Comparison of ENCODE assay signal across 16 cellular contexts in genomic region chr6:44696099-44696498, GRCh38.
DNase-seq lines count a peak whose midpoint lies in the region; TF ChIP-seq lines count a peak whose summit lies in the region.
"Had no signal": no experiment of that assay in that cellular context is flagged by ENCODE, and none has a peak within 500 bp of the region (broad histone marks: within the 10 kb centered on the region; RNA-seq: fewer than 3 reads in every experiment).

No MANE protein-coding gene starts in this region.

- H3K18ac ChIP-seq in H9 (ENCODE audit: insufficient read length, low read depth, low read length), result no peak overlapping the region

- H3K27ac ChIP-seq in H9 (ENCODE audit: insufficient read length, low read depth, low read length), result no peak overlapping the region
- H3K27ac ChIP-seq in CD8-positive, alpha-beta memory T cell (ENCODE audit: low read depth, low read length), result no peak overlapping the region

- no peaks in the 10 kb centered on the region for H3K23me2 ChIP-seq in H9 (ENCODE audit: insufficient read length, low read depth, low read length, poor library complexity, severe bottlenecking)

- H3K27me3 ChIP-seq in H9 (ENCODE audit: insufficient read depth, low read length), result no peaks in the 10 kb centered on the region
- no peaks in the 10 kb centered on the region for H3K27me3 ChIP-seq in CD8-positive, alpha-beta memory T cell (ENCODE audit: insufficient read depth, low read length, poor library complexity, severe bottlenecking)

- no peaks in the 10 kb centered on the region for H4K20me1 ChIP-seq in H9 (ENCODE audit: control insufficient read depth, insufficient read depth, insufficient read length)

- no peak overlapping the region for H4K5ac ChIP-seq in H9 (ENCODE audit: insufficient read length, low read depth, low read length)

- H4K91ac ChIP-seq in H9 (ENCODE audit: insufficient read length, low read depth, low read length), result no peak overlapping the region

- H3K56ac ChIP-seq in H9 (ENCODE audit: insufficient read length, low read depth, low read length), result no peak overlapping the region

- H3K79me1 ChIP-seq in H9 (ENCODE audit: insufficient read depth, low read depth, low read length, poor library complexity, severe bottlenecking), result no peaks in the 10 kb centered on the region

- no peak overlapping the region for H2BK20ac ChIP-seq in H9 (ENCODE audit: low read depth, low read length, poor library complexity, severe bottlenecking)

- H3K4me2 ChIP-seq in H9 (ENCODE audit: insufficient read depth, insufficient read length, low read length), result no peak overlapping the region

- H3K9ac ChIP-seq in H9 (ENCODE audit: extremely low read depth, insufficient read length, low read length), result no peak overlapping the region

- no peaks in the 10 kb centered on the region for H3K36me3 Mint-ChIP-seq in H9 (ENCODE audit: insufficient read depth in 1 of 3, low read depth in 3 of 3)
- no peaks in the 10 kb centered on the region for H3K36me3 Mint-ChIP-seq in CD8-positive, alpha-beta memory T cell
- H3K36me3 Mint-ChIP-seq: naive B cell had no signal

- H2BK15ac ChIP-seq in H9 (ENCODE audit: low read depth, low read length), result no peak overlapping the region

- H3K27me3 Mint-ChIP-seq in H9 (ENCODE audit: low read depth), result peaks cover 6% of the 10 kb centered on the region; the same call in 1 of the 2 replicates
- H3K27me3 Mint-ChIP-seq in CD8-positive, alpha-beta memory T cell, result peaks cover 4 to 5% of the 10 kb centered on the region in 2 donors
- H3K27me3 Mint-ChIP-seq: activated naive CD8-positive, alpha-beta T cell treated with anti-CD3 and anti-CD28 coated beads, Interleukin-2, amount 50 U/mL, for 24 hours had no signal

- CTCF ChIA-PET in AG04449 (lab: Yijun Ruan, JAX), result no interaction called here
- CTCF ChIA-PET in CD8-positive, alpha-beta memory T cell (lab: Charles Lee), result no interaction called here

- no CpG with 5 or more reads among the region's 1 CpG for WGBS in H9 (ENCODE audit: extremely low coverage, insufficient read length, low lambda C conversion rate)

- H3K4ac ChIP-seq in H9 (ENCODE audit: low read depth, low read length), result no peak overlapping the region

- peak overlapping the region; percentile 47 for H4K8ac ChIP-seq in H9 (replicated peaks; ENCODE audit: insufficient read length, low read depth, low read length)

- no peak overlapping the region for H2AK5ac ChIP-seq in H9 (ENCODE audit: insufficient read length, low read length)

- H3K36me3 ChIP-seq in CD8-positive, alpha-beta memory T cell (ENCODE audit: insufficient read depth, low read length), result no peaks in the 10 kb centered on the region
- H3K36me3 ChIP-seq: HAP-1 had no signal

- no peaks in the 10 kb centered on the region for H3K4me1 ChIP-seq in H9 (ENCODE audit: insufficient read depth, low read length)
- H3K4me1 ChIP-seq in CD8-positive, alpha-beta memory T cell (ENCODE audit: insufficient read depth, low read length), result no peaks in the 10 kb centered on the region
- H3K4me1 ChIP-seq: HAP-1 had no signal

- no peak overlapping the region for H3T11ph ChIP-seq in H9 (ENCODE audit: low read length)

- H3K9me3 ChIP-seq in H9 (ENCODE audit: control insufficient read depth, low read depth, low read length), result no peaks in the 10 kb centered on the region
- H3K9me3 ChIP-seq in CD8-positive, alpha-beta memory T cell (ENCODE audit: low read length), result no peaks in the 10 kb centered on the region
- H3K9me3 ChIP-seq: HAP-1 had no signal

- TF ChIP-seq CTCF in AG04449 (IDR thresholded peaks at IDR 0.05; ENCODE audit: insufficient read depth, low read length, missing control alignments) (no peak), H9 (conservative IDR thresholded peaks at IDR 0.05) (no peak)

- H3K27ac Mint-ChIP-seq in H9, result 0 out of 7 replicates have a peak overlapping the region, but pooled peaks of 2 of the 3 experiments have one; percentile 19 to 23
- H3K27ac Mint-ChIP-seq in CD8-positive, alpha-beta memory T cell, result no peak overlapping the region
- H3K27ac Mint-ChIP-seq: activated naive CD8-positive, alpha-beta T cell treated with anti-CD3 and anti-CD28 coated beads, Interleukin-2, amount 50 U/mL, for 24 hours; activated T-cell treated with anti-CD3 and anti-CD28 coated beads, Interleukin-2, amount 50 U/mL, for 72 hours; naive B cell had no signal

- POLR2A ChIA-PET in AG04449 (lab: Yijun Ruan, JAX), result no interaction called here
- POLR2A ChIA-PET in CD8-positive, alpha-beta memory T cell (lab: Charles Lee), result no interaction called here

- H3K4me3 Mint-ChIP-seq in H9, result no peak overlapping the region
- H3K4me3 Mint-ChIP-seq in CD8-positive, alpha-beta memory T cell, result no peak overlapping the region
- H3K4me3 Mint-ChIP-seq: activated naive CD8-positive, alpha-beta T cell treated with anti-CD3 and anti-CD28 coated beads, Interleukin-2, amount 50 U/mL, for 24 hours; activated T-cell treated with anti-CD3 and anti-CD28 coated beads, Interleukin-2, amount 50 U/mL, for 72 hours; naive B cell had no signal

- no peaks in the 10 kb centered on the region for H3K79me2 ChIP-seq in H9 (ENCODE audit: insufficient read depth, low read length)

- H3K23ac ChIP-seq in H9 (ENCODE audit: insufficient read length, low read depth, low read length), result no peak overlapping the region

- H3K14ac ChIP-seq in H9 (ENCODE audit: insufficient read depth, low read length), result no peak overlapping the region; the same call in 1 of the 2 replicates

- no peak overlapping the region for H2BK120ac ChIP-seq in H9 (ENCODE audit: low read depth, low read length, poor library complexity, severe bottlenecking)

- peaks cover 3 to 7% of the 10 kb centered on the region in 2 experiments; a peak in 2 of 4 replicates for H3K4me1 Mint-ChIP-seq in H9
- H3K4me1 Mint-ChIP-seq in CD8-positive, alpha-beta memory T cell, result no peaks in the 10 kb centered on the region
- H3K4me1 Mint-ChIP-seq: activated naive CD8-positive, alpha-beta T cell treated with anti-CD3 and anti-CD28 coated beads, Interleukin-2, amount 50 U/mL, for 24 hours; naive B cell had no signal

- H2AFZ ChIP-seq in H9 (ENCODE audit: low read length), result no peak overlapping the region

- H3K4me3 ChIP-seq in AG04449 (ENCODE audit: low read depth, low read length), result no peak overlapping the region
- H3K4me3 ChIP-seq in CD8-positive, alpha-beta memory T cell (ENCODE audit: low read length), result no peak overlapping the region
- H3K4me3 ChIP-seq: HAP-1 had no signal

- peak; percentile 55 for DNase-seq in AG04449 (ENCODE audit: low read depth, low spot score)
- peak; percentile 16 for DNase-seq in H9
- peak; percentile 66 for DNase-seq in astrocyte of the hippocampus (ENCODE audit: low read depth, low spot score)
- peak; percentile 35 for DNase-seq in kidney tubule cell (ENCODE audit: low spot score)
- DNase-seq in activated CD4-positive, alpha-beta T cell treated with anti-CD3 and anti-CD28 coated beads for 4 hours, result no peak
- no peak for DNase-seq in stimulated activated CD4-positive, alpha-beta T cell treated with anti-CD3 and anti-CD28 coated beads, Interleukin-4, amount 100 ng/mL, for 4 hours
- DNase-seq in CD8-positive, alpha-beta memory T cell, result no peak
- no peak for DNase-seq in globus pallidus (ENCODE audit: low spot score)
- DNase-seq: activated CD4-positive, alpha-beta T cell treated with anti-CD3 and anti-CD28 coated beads, Interleukin-2, amount 50 U/mL, for 48 hours; activated naive CD8-positive, alpha-beta T cell treated with anti-CD3 and anti-CD28 coated beads, Interleukin-2, amount 50 U/mL, for 24 hours; activated T-cell treated with anti-CD3 and anti-CD28 coated beads, Interleukin-2, amount 50 U/mL, for 72 hours; cortex of kidney; KBM-7; naive B cell; NCI-H1105 treated with DMSO at 0.1 percent for 48 hours had no signal

- H2BK12ac ChIP-seq in H9 (ENCODE audit: insufficient read length, low read depth, low read length), result no peak overlapping the region

- H3K9me3 Mint-ChIP-seq in H9, result no peaks in the 10 kb centered on the region
- peaks cover 0 to 2% (median 0%) of the 10 kb centered on the region in 5 donors for H3K9me3 Mint-ChIP-seq in CD8-positive, alpha-beta memory T cell
- H3K9me3 Mint-ChIP-seq: activated naive CD8-positive, alpha-beta T cell treated with anti-CD3 and anti-CD28 coated beads, Interleukin-2, amount 50 U/mL, for 24 hours; activated T-cell treated with anti-CD3 and anti-CD28 coated beads, Interleukin-2, amount 50 U/mL, for 72 hours had no signal

- no peak overlapping the region for H2BK5ac ChIP-seq in H9 (ENCODE audit: insufficient read length, low read length)

Comparison
In these comparisons a context has a peak if more than half of its experiments do, and no peak if none do; other contexts are left out.
1. DNase-seq: peak in AG04449 (single experiment), H9 (single experiment), astrocyte of the hippocampus (single experiment) and kidney tubule cell (single experiment); none in activated CD4-positive, alpha-beta T cell treated with anti-CD3 and anti-CD28 coated beads for 4 hours (0 of 2), stimulated activated CD4-positive, alpha-beta T cell treated with anti-CD3 and anti-CD28 coated beads, Interleukin-4, amount 100 ng/mL, for 4 hours (0 of 2), CD8-positive, alpha-beta memory T cell (0 of 5) and globus pallidus (single experiment).
2. H3K27ac Mint-ChIP-seq: peak in H9 (2 of 3); none in CD8-positive, alpha-beta memory T cell (0 of 8).